ENCODE assay signal across 30 cellular contexts in the genomic region with DNA sequence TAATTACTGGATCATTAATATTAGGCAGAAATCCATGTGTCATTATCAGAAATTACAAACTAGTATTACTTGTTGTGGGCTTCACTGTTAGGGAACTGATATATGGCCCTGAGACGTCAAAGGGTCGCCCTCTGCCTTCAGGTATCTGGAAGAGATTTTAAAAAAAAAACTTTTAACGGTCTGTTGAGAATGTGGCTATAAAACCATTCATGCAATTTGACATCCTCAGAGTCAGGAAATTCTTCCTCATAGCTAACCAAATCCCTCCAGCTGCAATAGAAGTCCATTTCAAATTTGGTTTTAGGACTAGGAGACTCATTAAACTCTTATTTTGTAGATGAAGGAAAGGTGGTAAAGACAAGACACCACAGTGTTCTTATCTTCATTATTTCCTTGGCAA.
"Had no signal": no experiment of that assay in that cellular context is flagged by ENCODE, and none has a peak within 500 bp of the region (broad histone marks: within the 10 kb centered on the region; RNA-seq: fewer than 3 reads in every experiment).

No MANE protein-coding gene starts in this region.

- H3K27ac Mint-ChIP-seq: activated CD4-positive, alpha-beta T cell treated with anti-CD3 and anti-CD28 coated beads, Interleukin-2, amount 10 ng/mL, durations not matched to agents 24 days and 14 days; activated CD8-positive, alpha-beta T cell treated with anti-CD3 and anti-CD28 coated beads for 36 hours; activated naive CD8-positive, alpha-beta T cell treated with anti-CD3 and anti-CD28 coated beads for 36 hours; activated T-cell treated with anti-CD3 and anti-CD28 coated beads, Interleukin-2, amount 50 U/mL, for 72 hours; activated T-helper 17 cell treated with anti-CD3 and anti-CD28 coated beads, Interleukin-2, amount 50 U/mL, for 72 hours had no signal

- H3K36me3 ChIP-seq: brain microvascular endothelial cell, cardiac muscle cell, MG63 had no signal

- H3K36me3 Mint-ChIP-seq: activated naive CD8-positive, alpha-beta T cell treated with anti-CD3 and anti-CD28 coated beads for 36 hours had no signal

- H3K27ac ChIP-seq: brain microvascular endothelial cell, cardiac muscle cell had no signal

- H3K4me3 Mint-ChIP-seq: activated CD4-positive, alpha-beta T cell treated with anti-CD3 and anti-CD28 coated beads, Interleukin-2, amount 10 ng/mL, durations not matched to agents 24 days and 14 days; activated CD8-positive, alpha-beta T cell treated with anti-CD3 and anti-CD28 coated beads for 36 hours; activated naive CD8-positive, alpha-beta T cell treated with anti-CD3 and anti-CD28 coated beads for 36 hours; activated T-cell treated with anti-CD3 and anti-CD28 coated beads, Interleukin-2, amount 50 U/mL, for 72 hours; activated T-helper 17 cell treated with anti-CD3 and anti-CD28 coated beads, Interleukin-2, amount 50 U/mL, for 72 hours; central memory CD8-positive, alpha-beta T cell had no signal

- H3K4me1 Mint-ChIP-seq: activated CD4-positive, alpha-beta T cell treated with anti-CD3 and anti-CD28 coated beads, Interleukin-2, amount 10 ng/mL, durations not matched to agents 24 days and 14 days; activated naive CD8-positive, alpha-beta T cell treated with anti-CD3 and anti-CD28 coated beads for 36 hours; activated T-helper 17 cell treated with anti-CD3 and anti-CD28 coated beads, Interleukin-2, amount 50 U/mL, for 72 hours; central memory CD8-positive, alpha-beta T cell had no signal

- H3K4me3 ChIP-seq: cardiac muscle cell, MG63 had no signal

- H3K27me3 Mint-ChIP-seq: activated CD4-positive, alpha-beta T cell treated with anti-CD3 and anti-CD28 coated beads, Interleukin-2, amount 10 ng/mL, durations not matched to agents 24 days and 14 days had no signal

- ATAC-seq: activated CD8-positive, alpha-beta T cell treated with anti-CD3 and anti-CD28 coated beads for 36 hours; activated T-cell treated with anti-CD3 and anti-CD28 coated beads, Interleukin-2, amount 50 U/mL, for 72 hours; activated T-helper 17 cell treated with anti-CD3 and anti-CD28 coated beads, Interleukin-2, amount 50 U/mL, for 72 hours; Panc1; SK-N-SH treated with all-trans-retinoic acid at 6 μM for 48 hours had no signal

- H3K9me3 ChIP-seq: MG63 had no signal

- H3K27me3 ChIP-seq: brain microvascular endothelial cell, cardiac muscle cell, MG63 had no signal

- H3K9me3 Mint-ChIP-seq: activated CD4-positive, alpha-beta T cell treated with anti-CD3 and anti-CD28 coated beads, Interleukin-2, amount 10 ng/mL, durations not matched to agents 24 days and 14 days; activated naive CD8-positive, alpha-beta T cell treated with anti-CD3 and anti-CD28 coated beads for 36 hours; activated T-cell treated with anti-CD3 and anti-CD28 coated beads, Interleukin-2, amount 50 U/mL, for 72 hours; central memory CD8-positive, alpha-beta T cell had no signal

- DNase-seq: activated CD4-positive, alpha-beta T cell treated with anti-CD3 and anti-CD28 coated beads, Interleukin-2, amount 10 ng/mL, durations not matched to agents 24 days and 14 days; activated CD4-positive, alpha-beta T cell treated with anti-CD3 and anti-CD28 coated beads, Interleukin-2, amount 50 U/mL, for 4 hours; activated CD8-positive, alpha-beta T cell treated with anti-CD3 and anti-CD28 coated beads for 36 hours; activated effector memory CD4-positive, alpha-beta T cell treated with anti-CD3 and anti-CD28 coated beads, Interleukin-2, amount 50 U/mL, for 16 hours; activated naive CD4-positive, alpha-beta T cell; activated naive CD4-positive, alpha-beta T cell treated with anti-CD3 and anti-CD28 coated beads, Interleukin-2, amount 50 U/mL, for 16 hours; activated naive CD8-positive, alpha-beta T cell treated with anti-CD3 and anti-CD28 coated beads for 36 hours; activated T-cell treated with anti-CD3 and anti-CD28 coated beads, Interleukin-2, amount 50 U/mL, for 1 hour; activated T-cell treated with anti-CD3 and anti-CD28 coated beads, Interleukin-2, amount 50 U/mL, for 72 hours; amniotic stem cell; aorta; brain microvascular endothelial cell; Kasumi-1; MG63; MV-4-11; NCI-H1092; NCI-H1436 treated with DMSO at 0.1 percent for 48 hours; NCI-H1694 treated with DMSO at 0.1 percent for 48 hours; NCI-H2029; NCI-H345; NCI-H524 treated with DMSO at 0.1 percent for 48 hours; RPMI8226; SIG-M5; SW 1271; T1000 had no signal
